ENCODE assay signal across 11 cellular contexts in the genomic region with DNA sequence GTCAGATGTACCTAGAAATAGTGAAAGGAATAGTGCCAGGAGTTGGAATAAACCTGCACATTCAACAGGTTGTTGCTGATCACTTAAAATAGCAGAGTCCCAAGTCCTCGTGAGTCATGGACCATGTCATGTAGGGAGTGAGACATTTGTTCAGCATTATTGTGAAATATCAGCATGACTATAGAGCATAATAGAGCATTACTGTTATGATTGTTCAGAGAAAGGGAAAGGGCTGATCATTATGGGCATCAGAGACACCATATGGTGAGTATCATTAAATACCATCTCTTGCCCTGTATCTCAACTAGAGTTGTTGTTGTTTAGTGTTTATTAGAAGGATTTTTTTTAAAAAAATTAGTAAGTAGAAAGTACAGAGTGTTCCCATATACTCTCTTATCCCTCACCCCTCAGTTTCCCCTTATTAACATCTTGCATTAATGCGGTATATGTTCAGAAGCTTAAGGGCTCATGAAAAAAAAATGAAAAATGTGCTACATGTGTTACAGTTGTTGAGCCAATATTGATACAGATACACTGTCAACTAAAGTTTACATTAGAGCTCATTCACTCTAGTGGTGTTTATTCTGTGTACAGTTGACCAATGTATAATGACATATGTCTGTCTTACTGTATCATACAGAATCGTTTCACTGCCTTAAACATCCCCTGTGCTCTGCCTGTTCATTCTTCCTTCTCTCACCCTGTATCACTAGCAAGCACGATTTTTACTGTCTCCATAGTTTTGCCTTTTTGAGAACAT. TPM values are rescaled to one million over a fixed set of nuclear protein-coding genes. Genes with fewer than 3 reads are reported as not detected.
DNase-seq lines count a peak whose midpoint lies in the region; ATAC-seq and TF ChIP-seq lines count a peak whose summit lies in the region.
"Had no signal": no experiment of that assay in that cellular context is flagged by ENCODE, and none has a peak within 500 bp of the region (broad histone marks: within the 10 kb centered on the region; RNA-seq: fewer than 3 reads in every experiment).

No MANE protein-coding gene starts in this region.

- DNase-seq in heart left ventricle (no peak), cardiac septum (ENCODE audit: low spot score) (no peak), SK-MEL-5 (ENCODE audit: low read depth, low spot score) (peak; percentile 24), heart right ventricle (no peak), thyroid gland (peak; percentile 44 to 49), UCSD-AML1 (lab: John Stamatoyannopoulos, UW; ENCODE audit: unreplicated experiment) (no peak), NCI-H526 treated with DMSO at 0.1 percent for 48 hours (lab: John Stamatoyannopoulos, UW) (no peak)
- DNase-seq: CD8-positive, alpha-beta memory T cell; MM.1S; RPMI8226 had no signal

- H3K4me3 ChIP-seq in heart left ventricle (no peak overlapping the region), heart right ventricle (no peak overlapping the region), thyroid gland (replicated peaks in 1 of 3) (no peak overlapping the region)

- H3K9me3 ChIP-seq in heart left ventricle (peaks cover 0 to 10% (median 0%) of the 10 kb centered on the region in 12 donors), heart right ventricle (peaks cover 0 to 12% (median 0%) of the 10 kb centered on the region in 11 donors), thyroid gland (no peaks in the 10 kb centered on the region)

- H3K27ac ChIP-seq in heart left ventricle (no peak overlapping the region), heart right ventricle (no peak overlapping the region), thyroid gland (peak overlapping the region in 2 of 3 donors; percentile 22 to 61)

- WGBS in heart left ventricle, 4 donors = 81 to 85% (median 83%) methylated on average over 4 of the region's 4 CpGs
- WGBS in heart right ventricle, 2 donors = 81 to 86% methylated on average over 4 of the region's 4 CpGs
- WGBS in thyroid gland, 2 donors = 72 to 79% methylated on average over 4 of the region's 4 CpGs

- peaks cover 0 to 28% (median 16%) of the 10 kb centered on the region in 12 donors for H3K4me1 ChIP-seq in heart left ventricle
- H3K4me1 ChIP-seq in heart right ventricle = peaks cover 0 to 28% (median 20%) of the 10 kb centered on the region in 9 donors
- peaks cover 33 to 42% of the 10 kb centered on the region in 2 donors for H3K4me1 ChIP-seq in thyroid gland

- TF ChIP-seq CTCF in heart left ventricle (IDR thresholded peaks at IDR 0.05) (no peak), heart right ventricle (IDR thresholded peaks at IDR 0.05) (no peak), thyroid gland (IDR thresholded peaks at IDR 0.05) (no peak)

- TF ChIP-seq POLR2A in heart left ventricle (IDR thresholded peaks at IDR 0.05) (no peak), thyroid gland (IDR thresholded peaks at IDR 0.05) (no peak)

- H3K36me3 ChIP-seq in heart left ventricle (peaks cover 0 to 45% (median 42%) of the 10 kb centered on the region in 9 donors), heart right ventricle (peaks cover 0 to 45% (median 30%) of the 10 kb centered on the region in 9 donors), thyroid gland (peaks cover 14 to 31% of the 10 kb centered on the region in 2 donors)

- in situ Hi-C loops in SK-MEL-5 (cut with HindIII; ENCODE audit: low pct_unique_long_range_greater_than_20kb, low sequenced_read_pairs) = no loop called here

- H3K27me3 ChIP-seq in heart left ventricle = no peaks in the 10 kb centered on the region
- H3K27me3 ChIP-seq in heart right ventricle = no peaks in the 10 kb centered on the region
- no peaks in the 10 kb centered on the region for H3K27me3 ChIP-seq in thyroid gland

- intact Hi-C loops in heart left ventricle (cut with DNase I) (loop anchor here in 3 of 10 donors (5.0 to 10.0 kb wide), 3 partner anchors 51 to 96 kb away; a partner anchor contains a TSS), cardiac septum (cut with DNase I) (no loop called here), heart right ventricle (cut with DNase I) (no loop called here), thyroid gland (cut with DNase I) (no loop called here)

- ATAC-seq in heart left ventricle (peak in 3 of 4 donors; percentile 58 to 87 (median 76)), heart right ventricle (peak in 6 of 8 donors; percentile 43 to 93 (median 68)), HG03039 (IDR thresholded peaks at IDR 0.05; ENCODE audit: unreplicated experiment) (no peak)

RNA-seq across cellular contexts. Expression of a gene that starts 5.7 kb away (rescaled TPM):
- total RNA-seq in heart left ventricle (1 to 10 TPM; 3.0 to 7.2 (median 4.0) TPM), cardiac septum (4.5 TPM), heart right ventricle (1 to 10 TPM; 3.5 to 6.5 (median 4.2) TPM), thyroid gland (10 to 100 TPM in 3 of 4 donors, 1 to 10 TPM in 1; 9.3 to 23.5 (median 16.3) TPM)
- polyA plus RNA-seq in heart left ventricle (1 to 10 TPM; 2.3 to 5.2 TPM), heart right ventricle (1 to 10 TPM; 2.6 to 6.7 TPM)
- total RNA-seq in SK-MEL-5 (2014; rRNA removed; shearing (Covaris generic)) = 4.8 and 5.6 TPM in 2 replicates
- 13.6 and 14.7 TPM in 2 replicates for polyA plus RNA-seq in SK-MEL-5 (2015; cell fraction: cytosol; rRNA removed)
- polyA plus RNA-seq in SK-MEL-5 (2015; cell fraction: nucleus; rRNA removed) = 7.9 and 10.0 TPM in 2 replicates

RNA-seq across cellular contexts. Expression of a gene that starts 56.5 kb away (rescaled TPM):
- total RNA-seq in heart left ventricle = 100 to 1,000 TPM in 2 of 9 donors, 10 to 100 TPM in 7; 78.6 to 103 (median 92.0) TPM
- polyA plus RNA-seq in heart left ventricle = 10 to 100 TPM; 10.8 to 52.3 TPM
- 88.7 TPM for total RNA-seq in cardiac septum
- total RNA-seq in SK-MEL-5 (2014; rRNA removed; shearing (Covaris generic)) = 84.6 and 95.2 TPM in 2 replicates
- 45.8 and 47.6 TPM in 2 replicates for polyA plus RNA-seq in SK-MEL-5 (2015; cell fraction: cytosol; rRNA removed)
- 42.7 and 57.2 TPM in 2 replicates for polyA plus RNA-seq in SK-MEL-5 (2015; cell fraction: nucleus; rRNA removed)
- 100 to 1,000 TPM in 2 of 10 donors, 10 to 100 TPM in 8; 78.4 to 110 (median 86.9) TPM for total RNA-seq in heart right ventricle
- 10 to 100 TPM; 11.7 to 20.3 TPM for polyA plus RNA-seq in heart right ventricle
- total RNA-seq in thyroid gland = 100 to 1,000 TPM; 163 to 305 (median 250) TPM

Comparison
In these comparisons a context has a peak if more than half of its experiments do, and no peak if none do; other contexts are left out.
1. DNase-seq: peak in SK-MEL-5 (single experiment) and thyroid gland (2 of 2); none in heart left ventricle (0 of 5), cardiac septum (single experiment), heart right ventricle (0 of 2), UCSD-AML1 (single experiment) and NCI-H526 treated with DMSO at 0.1 percent for 48 hours (single experiment).
2. H3K27ac ChIP-seq: peak in thyroid gland (2 of 3); none in heart left ventricle (0 of 12) and heart right ventricle (0 of 10).